ENCODE assay signal across 34 cellular contexts in genomic region chr3:46527239-46527638, GRCh38. TPM values are rescaled to one million over a fixed set of nuclear protein-coding genes. Genes with fewer than 3 reads are reported as not detected.
"Had no signal": no experiment of that assay in that cellular context is flagged by ENCODE, and none has a peak within 500 bp of the region (broad histone marks: within the 10 kb centered on the region; RNA-seq: fewer than 3 reads in every experiment).

No MANE protein-coding gene starts in this region.

- H3K9me3 Mint-ChIP-seq: activated T-cell treated with anti-CD3 and anti-CD28 coated beads, Interleukin-2, amount 50 U/mL, for 72 hours; natural killer cell; neural progenitor cell; stimulated activated naive B cell treated with anti-CD40 and anti-IgM and Interleukin-4, amounts not matched to agents 10 μg/mL and 1 μg/mL and 100 μg/mL, for 72 hours; T-helper 2 cell treated with Interferon-gamma antibody and Interleukin-4, amounts not matched to agents 5 μg/mL and 100 μg/mL, for 36 hours had no signal

- H3K9ac ChIP-seq: neural progenitor cell, parathyroid adenoma had no signal

- H3K9me3 ChIP-seq: colonic mucosa, gastroesophageal sphincter, psoas muscle, suprapubic skin, tibial artery had no signal

- H3K4me2 ChIP-seq: hepatocyte, neural progenitor cell, smooth muscle cell had no signal

- DNase-seq: activated CD4-positive, alpha-beta T cell treated with anti-CD3 and anti-CD28 coated beads for 36 hours; activated CD4-positive, CD25-positive, alpha-beta regulatory T cell; activated CD8-positive, alpha-beta memory T cell treated with anti-CD3 and anti-CD28 coated beads, Interleukin-2, amount 10 ng/mL, durations not matched to agents 7 days and 5 days; activated CD8-positive, alpha-beta T cell treated with anti-CD3 and anti-CD28 coated beads, Interleukin-2, amount 10 ng/mL, durations not matched to agents 7 days and 5 days; activated effector memory CD4-positive, alpha-beta T cell treated with Interleukin-2 at 50 U/mL for 16 hours; activated naive CD4-positive, alpha-beta T cell treated with Interleukin-2 at 50 U/mL for 16 hours; activated T-cell treated with anti-CD3 and anti-CD28 coated beads, Interleukin-2, amount 50 U/mL, for 72 hours; anterior cingulate cortex; cerebellar nuclear complex; colonic mucosa; effector CD8-positive, alpha-beta T cell; kidney; mesendoderm; natural killer cell; occipital lobe; psoas muscle; stimulated activated CD4-positive, alpha-beta T cell treated with anti-CD3 and anti-CD28 coated beads, Interleukin-1b, Interleukin-23, amount 100 ng/mL, for 48 hours; stimulated activated CD4-positive, alpha-beta T cell treated with anti-CD3 and anti-CD28 coated beads, Interleukin-4, amount 100 ng/mL, for 4 hours; stimulated activated CD8-positive, alpha-beta memory T cell treated with anti-CD3 and anti-CD28 coated beads, Interleukin-4, amount 100 ng/mL, for 48 hours; stimulated activated naive B cell treated with anti-CD40 and anti-IgM and Interleukin-4, amounts not matched to agents 10 μg/mL and 1 μg/mL and 100 μg/mL, for 72 hours; tibial artery had no signal

- H3K4me1 ChIP-seq: colonic mucosa, gastroesophageal sphincter, neural progenitor cell, parathyroid adenoma, psoas muscle, suprapubic skin, tibial artery had no signal

- H2AFZ ChIP-seq: hepatocyte, neural progenitor cell, parathyroid adenoma had no signal

- ATAC-seq: activated CD4-positive, alpha-beta T cell treated with anti-CD3 and anti-CD28 coated beads for 36 hours; activated CD8-positive, alpha-beta memory T cell treated with anti-CD3 and anti-CD28 coated beads, Interleukin-2, amount 10 ng/mL, durations not matched to agents 7 days and 5 days; activated CD8-positive, alpha-beta T cell treated with anti-CD3 and anti-CD28 coated beads, Interleukin-2, amount 10 ng/mL, durations not matched to agents 7 days and 5 days; activated T-cell treated with anti-CD3 and anti-CD28 coated beads, Interleukin-2, amount 50 U/mL, for 72 hours; gastroesophageal sphincter; natural killer cell; psoas muscle; stimulated activated naive B cell treated with anti-CD40 and anti-IgM and Interleukin-4, amounts not matched to agents 10 μg/mL and 1 μg/mL and 100 μg/mL, for 72 hours had no signal

- H3K36me3 Mint-ChIP-seq: activated CD8-positive, alpha-beta memory T cell treated with anti-CD3 and anti-CD28 coated beads, Interleukin-2, amount 10 ng/mL, durations not matched to agents 7 days and 5 days; activated naive CD8-positive, alpha-beta T cell; natural killer cell; neural progenitor cell; stimulated activated naive B cell treated with anti-CD40 and anti-IgM and Interleukin-4, amounts not matched to agents 10 μg/mL and 1 μg/mL and 100 μg/mL, for 72 hours had no signal

- H3K36me3 ChIP-seq: cardiac muscle cell, colonic mucosa, gastroesophageal sphincter, neural progenitor cell, tibial artery had no signal

- H3K27me3 Mint-ChIP-seq: activated CD4-positive, alpha-beta T cell treated with anti-CD3 and anti-CD28 coated beads for 36 hours had no signal

- H3K27ac ChIP-seq: cardiac muscle cell, colonic mucosa, gastroesophageal sphincter, hepatocyte, neural progenitor cell, parathyroid adenoma, psoas muscle, suprapubic skin, tibial artery had no signal

- H3K4me3 ChIP-seq: cardiac muscle cell, colonic mucosa, gastroesophageal sphincter, hepatocyte, neural progenitor cell, psoas muscle, smooth muscle cell, suprapubic skin, tibial artery had no signal

- H3K4me1 Mint-ChIP-seq: activated CD4-positive, alpha-beta T cell treated with anti-CD3 and anti-CD28 coated beads for 36 hours; activated CD8-positive, alpha-beta memory T cell treated with anti-CD3 and anti-CD28 coated beads, Interleukin-2, amount 10 ng/mL, durations not matched to agents 7 days and 5 days; natural killer cell; neural progenitor cell had no signal

- H3K4me3 Mint-ChIP-seq: activated CD4-positive, alpha-beta T cell treated with anti-CD3 and anti-CD28 coated beads for 36 hours; activated CD8-positive, alpha-beta memory T cell treated with anti-CD3 and anti-CD28 coated beads, Interleukin-2, amount 10 ng/mL, durations not matched to agents 7 days and 5 days; activated CD8-positive, alpha-beta T cell treated with anti-CD3 and anti-CD28 coated beads, Interleukin-2, amount 10 ng/mL, durations not matched to agents 7 days and 5 days; activated naive CD8-positive, alpha-beta T cell; activated T-cell treated with anti-CD3 and anti-CD28 coated beads, Interleukin-2, amount 50 U/mL, for 72 hours; natural killer cell; neural progenitor cell; stimulated activated naive B cell treated with anti-CD40 and anti-IgM and Interleukin-4, amounts not matched to agents 10 μg/mL and 1 μg/mL and 100 μg/mL, for 72 hours; T-helper 2 cell treated with Interferon-gamma antibody and Interleukin-4, amounts not matched to agents 5 μg/mL and 100 μg/mL, for 36 hours had no signal

- H3K27ac Mint-ChIP-seq: activated CD4-positive, alpha-beta T cell treated with anti-CD3 and anti-CD28 coated beads for 36 hours; activated CD8-positive, alpha-beta memory T cell treated with anti-CD3 and anti-CD28 coated beads, Interleukin-2, amount 10 ng/mL, durations not matched to agents 7 days and 5 days; activated CD8-positive, alpha-beta T cell treated with anti-CD3 and anti-CD28 coated beads, Interleukin-2, amount 10 ng/mL, durations not matched to agents 7 days and 5 days; activated naive CD8-positive, alpha-beta T cell; activated T-cell treated with anti-CD3 and anti-CD28 coated beads, Interleukin-2, amount 50 U/mL, for 72 hours; natural killer cell; neural progenitor cell; stimulated activated naive B cell treated with anti-CD40 and anti-IgM and Interleukin-4, amounts not matched to agents 10 μg/mL and 1 μg/mL and 100 μg/mL, for 72 hours; T-helper 2 cell treated with Interferon-gamma antibody and Interleukin-4, amounts not matched to agents 5 μg/mL and 100 μg/mL, for 36 hours had no signal

- H3K27me3 ChIP-seq: cardiac muscle cell, colonic mucosa, hepatocyte, neural progenitor cell, suprapubic skin, tibial artery had no signal

- H3K79me2 ChIP-seq: hepatocyte, parathyroid adenoma had no signal

RNA-seq across cellular contexts. Expression of gene RTP3, which starts 29.5 kb away (rescaled TPM):
- total RNA-seq: activated CD4-positive, alpha-beta T cell treated with anti-CD3 and anti-CD28 coated beads for 36 hours; activated CD8-positive, alpha-beta memory T cell treated with anti-CD3 and anti-CD28 coated beads, Interleukin-2, amount 10 ng/mL, durations not matched to agents 7 days and 5 days; activated CD8-positive, alpha-beta T cell treated with anti-CD3 and anti-CD28 coated beads, Interleukin-2, amount 10 ng/mL, durations not matched to agents 7 days and 5 days; activated T-cell treated with anti-CD3 and anti-CD28 coated beads, Interleukin-2, amount 50 U/mL, for 72 hours; cardiac muscle cell; colonic mucosa; dermis microvascular lymphatic vessel endothelial cell; epithelial cell of proximal tubule; gastroesophageal sphincter; kidney; lower leg skin; natural killer cell; occipital lobe; psoas muscle; smooth muscle cell; suprapubic skin; ureter had no signal

RNA-seq across cellular contexts. Expression of gene LRRC2, which starts 38.9 kb away (rescaled TPM):
- total RNA-seq: epithelial cell of proximal tubule had no signal
